17 cellular contexts compared by ENCODE assay signal in the genomic region with DNA sequence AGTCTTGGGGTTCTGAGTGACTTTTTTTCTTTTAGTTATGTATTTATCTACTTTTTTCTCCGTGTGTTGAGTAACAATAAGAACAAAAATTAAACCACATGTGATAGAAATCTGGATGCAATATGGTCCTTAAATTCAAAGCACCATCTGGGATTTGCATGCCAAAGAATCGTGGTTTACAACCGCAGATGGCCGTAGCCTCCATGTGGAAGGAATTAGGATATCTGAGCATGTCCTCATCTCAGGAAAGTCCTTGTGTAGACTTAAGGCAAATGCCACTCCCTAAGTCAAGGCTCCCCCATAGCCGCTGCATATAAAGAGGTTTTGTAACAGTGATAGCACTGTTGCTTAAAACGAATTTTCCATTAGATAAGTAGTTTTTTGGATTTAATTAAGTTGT.
DNase-seq lines count a peak whose midpoint lies in the region; ATAC-seq and TF ChIP-seq lines count a peak whose summit lies in the region.
"Had no signal": no experiment of that assay in that cellular context is flagged by ENCODE, and none has a peak within 500 bp of the region (broad histone marks: within the 10 kb centered on the region; RNA-seq: fewer than 3 reads in every experiment).

No MANE protein-coding gene starts in this region.

- no peak overlapping the region for H3K27ac Mint-ChIP-seq in GM23338
- H3K27ac Mint-ChIP-seq: stimulated activated naive CD8-positive, alpha-beta T cell treated with anti-CD3 and anti-CD28 coated beads, Interleukin-15, amount 100 ng/mL, for 72 hours; WTC11 had no signal

- peak; percentile 28 for DNase-seq in GM23338 (ENCODE audit: low spot score)
- no peak for DNase-seq in brain microvascular endothelial cell
- no peak for DNase-seq in right atrium auricular region (ENCODE audit: low spot score)
- DNase-seq in suprapubic skin (ENCODE audit: low spot score in 2 of 2): no peak
- DNase-seq in NCI-H1092 treated with DMSO at 0.1 percent for 48 hours (lab: John Stamatoyannopoulos, UW): no peak
- DNase-seq: anterior cingulate cortex; Caco-2; midbrain; NCI-H1417 treated with DMSO at 0.1 percent for 48 hours; stimulated activated naive CD8-positive, alpha-beta T cell treated with anti-CD3 and anti-CD28 coated beads, Interleukin-15, amount 100 ng/mL, for 72 hours had no signal

- no peak overlapping the region for H2AFZ ChIP-seq in GM23338

- H3K27me3 Mint-ChIP-seq in GM23338 (ENCODE audit: insufficient read depth, low read depth, poor library complexity): peaks cover 4% of the 10 kb centered on the region
- H3K27me3 Mint-ChIP-seq: stimulated activated naive CD8-positive, alpha-beta T cell treated with anti-CD3 and anti-CD28 coated beads, Interleukin-15, amount 100 ng/mL, for 72 hours had no signal

- TF ChIP-seq CTCF in GM23338 (conservative IDR thresholded peaks at IDR 0.05; ENCODE audit: low read depth in 2 of 2) (peak in 1 of 2 experiments; percentile 9; a peak in 1 of 4 replicates), brain microvascular endothelial cell (IDR thresholded peaks at IDR 0.05; ENCODE audit: low read depth, low read length, missing control alignments) (peak; percentile 15), right atrium auricular region (IDR thresholded peaks at IDR 0.05) (no peak), suprapubic skin (IDR thresholded peaks at IDR 0.05) (peak in 1 of 2 donors; percentile 6)

- H3K4me1 ChIP-seq in GM23338 (ENCODE audit: insufficient read depth) (no peaks in the 10 kb centered on the region), right atrium auricular region (peaks cover 0 to 48% of the 10 kb centered on the region in 2 donors), suprapubic skin (peaks cover 41% of the 10 kb centered on the region)
- H3K4me1 ChIP-seq: Caco-2, HAP-1, prostate gland had no signal

- ATAC-seq in GM23338: no peak
- ATAC-seq in GM21528 (IDR thresholded peaks at IDR 0.05; ENCODE audit: low FRiP score, unreplicated experiment): no peak
- ATAC-seq in GM21390 (IDR thresholded peaks at IDR 0.05; ENCODE audit: unreplicated experiment): no peak
- ATAC-seq in GM18520 (IDR thresholded peaks at IDR 0.05; ENCODE audit: unreplicated experiment): no peak
- ATAC-seq: stimulated activated naive CD8-positive, alpha-beta T cell treated with anti-CD3 and anti-CD28 coated beads, Interleukin-15, amount 100 ng/mL, for 72 hours; WTC11 had no signal

- H3K9me2 ChIP-seq in GM23338 (ENCODE audit: insufficient read depth): peaks cover 3% of the 10 kb centered on the region; the same call in 1 of the 2 replicates

- in situ Hi-C loops in brain microvascular endothelial cell (cut with HindIII; ENCODE audit: low pct_ligation_motif_present, low sequenced_read_pairs): no loop called here

- H3K4me2 ChIP-seq in GM23338: no peak overlapping the region

- H4K20me1 ChIP-seq in GM23338 (replicated peaks; ENCODE audit: insufficient read depth): no peaks in the 10 kb centered on the region

- no peaks in the 10 kb centered on the region for H3F3A ChIP-seq in GM23338 (replicated peaks; ENCODE audit: low read depth)

- H3K4me3 Mint-ChIP-seq in GM23338: no peak overlapping the region
- H3K4me3 Mint-ChIP-seq: stimulated activated naive CD8-positive, alpha-beta T cell treated with anti-CD3 and anti-CD28 coated beads, Interleukin-15, amount 100 ng/mL, for 72 hours; WTC11 had no signal

- H3K36me3 Mint-ChIP-seq in GM23338 (ENCODE audit: low read depth): peaks cover 25% of the 10 kb centered on the region; the same call in 2 of the 3 replicates

- peaks cover 0 to 20% of the 10 kb centered on the region in 2 donors for H3K9me3 ChIP-seq in right atrium auricular region
- no peaks in the 10 kb centered on the region for H3K9me3 ChIP-seq in suprapubic skin
- H3K9me3 ChIP-seq: HAP-1, prostate gland had no signal

- TF ChIP-seq POLR2A in suprapubic skin (IDR thresholded peaks at IDR 0.05): no peak

- 45% methylated on average over 6 of the region's 6 CpGs for WGBS in suprapubic skin

- peaks cover 13% of the 10 kb centered on the region for H3K4me1 Mint-ChIP-seq in GM23338
- H3K4me1 Mint-ChIP-seq: stimulated activated naive CD8-positive, alpha-beta T cell treated with anti-CD3 and anti-CD28 coated beads, Interleukin-15, amount 100 ng/mL, for 72 hours had no signal

- H3K9me3 Mint-ChIP-seq in GM23338: peaks cover 31% of the 10 kb centered on the region

- H3K4me3 ChIP-seq in GM23338 (no peak overlapping the region), brain microvascular endothelial cell (ENCODE audit: low read depth, low read length) (no peak overlapping the region), right atrium auricular region (no peak overlapping the region), suprapubic skin (no peak overlapping the region)
- H3K4me3 ChIP-seq: HAP-1, prostate gland, SJCRH30 had no signal

- H3K27me3 ChIP-seq in GM23338 (ENCODE audit: insufficient read depth) (no peaks in the 10 kb centered on the region), brain microvascular endothelial cell (replicated peaks) (no peaks in the 10 kb centered on the region), right atrium auricular region (no peaks in the 10 kb centered on the region), suprapubic skin (no peaks in the 10 kb centered on the region)
- H3K27me3 ChIP-seq: SJCRH30 had no signal

- H3K36me3 ChIP-seq in GM23338 (ENCODE audit: insufficient read depth) (peaks cover 6% of the 10 kb centered on the region; the same call in 1 of the 2 replicates), brain microvascular endothelial cell (replicated peaks) (no peaks in the 10 kb centered on the region), right atrium auricular region (no peaks in the 10 kb centered on the region), suprapubic skin (no peaks in the 10 kb centered on the region)
- H3K36me3 ChIP-seq: HAP-1, prostate gland, SJCRH30 had no signal

- no peaks in the 10 kb centered on the region for H3K79me2 ChIP-seq in GM23338 (replicated peaks; ENCODE audit: insufficient read depth)

- H3K27ac ChIP-seq in GM23338 (ENCODE audit: low read depth): no peak overlapping the region
- no peak overlapping the region for H3K27ac ChIP-seq in brain microvascular endothelial cell
- H3K27ac ChIP-seq in right atrium auricular region: peak overlapping the region; percentile 6 to 60
- peak overlapping the region; percentile 64 for H3K27ac ChIP-seq in suprapubic skin
- H3K27ac ChIP-seq: prostate gland, SJCRH30 had no signal

- TF ChIP-seq EP300 in suprapubic skin (IDR thresholded peaks at IDR 0.05): no peak

TF ChIP-seq in GM23338, 12 proteins besides CTCF, POLR2A, EP300 and RAD21 (continues in another document):
- TF ChIP-seq EZH2 (IDR thresholded peaks at IDR 0.05; ENCODE audit: low read depth, unreplicated experiment) (no peak), JUNB (IDR thresholded peaks at IDR 0.05; ENCODE audit: unreplicated experiment) (no peak), ZNF331 (CRISPR knock-in tag; IDR thresholded peaks at IDR 0.05; ENCODE audit: low read depth) (no peak), ZNF114 (CRISPR knock-in tag; IDR thresholded peaks at IDR 0.05) (no peak), ETS1 (IDR thresholded peaks at IDR 0.05) (no peak), CREB1 (CRISPR knock-in tag; IDR thresholded peaks at IDR 0.05; ENCODE audit: low read depth) (no peak), POLR2AphosphoS5 (IDR thresholded peaks at IDR 0.05; ENCODE audit: low read depth) (no peak), NANOG (IDR thresholded peaks at IDR 0.05; ENCODE audit: borderline replicate concordance) (no peak), REST (IDR thresholded peaks at IDR 0.05; ENCODE audit: unreplicated experiment) (no peak), EZH2phosphoT487 (IDR thresholded peaks at IDR 0.05; ENCODE audit: unreplicated experiment) (no peak)

Comparison
In these comparisons a context has a peak if more than half of its experiments do, and no peak if none do; other contexts are left out.
1. H3K27ac ChIP-seq: peak in right atrium auricular region (2 of 2) and suprapubic skin (single experiment); none in GM23338 (single experiment) and brain microvascular endothelial cell (single experiment).